Comparison of ENCODE assay signal across 11 cellular contexts in genomic region chr10:34721201-34721840, GRCh38.
DNase-seq lines count a peak whose midpoint lies in the region; ATAC-seq and TF ChIP-seq lines count a peak whose summit lies in the region.
"Had no signal": no experiment of that assay in that cellular context is flagged by ENCODE, and none has a peak within 500 bp of the region (broad histone marks: within the 10 kb centered on the region; RNA-seq: fewer than 3 reads in every experiment).

No MANE protein-coding gene starts in this region.

- 78% methylated on average over 5 of the region's 5 CpGs for WGBS in esophagus muscularis mucosa
- WGBS in psoas muscle, 3 donors: 76 to 78% (median 78%) methylated on average over 5 of the region's 5 CpGs

- no peaks in the 10 kb centered on the region for H3K4me1 Mint-ChIP-seq in activated CD8-positive, alpha-beta T cell treated with anti-CD3 and anti-CD28 coated beads for 36 hours (ENCODE audit: low read depth)
- H3K4me1 Mint-ChIP-seq: activated naive CD4-positive, alpha-beta T cell treated with anti-CD3 and anti-CD28 coated beads, Interleukin-2, amount 50 U/mL, for 24 hours had no signal

- H3K27ac ChIP-seq in RWPE1 (peak overlapping the region; percentile 87), esophagus muscularis mucosa (replicated peaks in 1 of 4) (no peak overlapping the region), psoas muscle (no peak overlapping the region)

- POLR2A ChIA-PET in RWPE1 (lab: Yijun Ruan, JAX; ENCODE audit: low non-redundant PET): no interaction called here
- POLR2A ChIA-PET in activated CD8-positive, alpha-beta T cell treated with anti-CD3 and anti-CD28 coated beads for 36 hours (lab: Charles Lee): no interaction called here

- peaks cover 32 to 69% (median 48%) of the 10 kb centered on the region in 4 donors for H3K4me1 ChIP-seq in esophagus muscularis mucosa
- peaks cover 39% of the 10 kb centered on the region for H3K4me1 ChIP-seq in psoas muscle

- H3K9me3 Mint-ChIP-seq in activated CD8-positive, alpha-beta T cell treated with anti-CD3 and anti-CD28 coated beads for 36 hours: no peaks in the 10 kb centered on the region
- H3K9me3 Mint-ChIP-seq: activated naive CD4-positive, alpha-beta T cell treated with anti-CD3 and anti-CD28 coated beads, Interleukin-2, amount 50 U/mL, for 24 hours had no signal

- intact Hi-C loops in esophagus muscularis mucosa (cut with DNase I): no loop called here
- intact Hi-C loops in psoas muscle (cut with DNase I): no loop called here
- intact Hi-C loops in activated CD8-positive, alpha-beta T cell treated with anti-CD3 and anti-CD28 coated beads for 36 hours (cut with micrococcal nuclease): no loop called here

- no peak overlapping the region for H3K4me3 Mint-ChIP-seq in activated CD8-positive, alpha-beta T cell treated with anti-CD3 and anti-CD28 coated beads for 36 hours
- H3K4me3 Mint-ChIP-seq: activated naive CD4-positive, alpha-beta T cell treated with anti-CD3 and anti-CD28 coated beads, Interleukin-2, amount 50 U/mL, for 24 hours had no signal

- CTCF ChIA-PET in RWPE1 (lab: Yijun Ruan, JAX): interaction anchor here (0.5 to 1.8 kb wide), 2 partner anchors 12 to 820 kb away, joined by 4 to 6 read pairs; no protein-coding TSS in a partner anchor
- CTCF ChIA-PET in activated CD8-positive, alpha-beta T cell treated with anti-CD3 and anti-CD28 coated beads for 36 hours (lab: Charles Lee): no interaction called here

- H3K27me3 ChIP-seq in esophagus muscularis mucosa (no peaks in the 10 kb centered on the region), psoas muscle (ENCODE audit: insufficient read depth in 3 of 3, low read length in 2 of 3) (no peaks in the 10 kb centered on the region)

- no peak for TF ChIP-seq EP300 in esophagus muscularis mucosa (IDR thresholded peaks at IDR 0.05)

- no peaks in the 10 kb centered on the region for H3K36me3 ChIP-seq in esophagus muscularis mucosa
- no peaks in the 10 kb centered on the region for H3K36me3 ChIP-seq in psoas muscle (ENCODE audit: insufficient read depth in 1 of 2, low read depth in 1 of 2)

- H3K27ac Mint-ChIP-seq in activated CD8-positive, alpha-beta T cell treated with anti-CD3 and anti-CD28 coated beads for 36 hours: no peak overlapping the region
- H3K27ac Mint-ChIP-seq: activated naive CD4-positive, alpha-beta T cell treated with anti-CD3 and anti-CD28 coated beads, Interleukin-2, amount 50 U/mL, for 24 hours had no signal

- no peak for TF ChIP-seq POLR2A in esophagus muscularis mucosa (IDR thresholded peaks at IDR 0.05; ENCODE audit: low read depth)

- ATAC-seq in psoas muscle (peak in 3 of 4 donors; percentile 42 to 68 (median 47)), GM19467 (IDR thresholded peaks at IDR 0.05; ENCODE audit: unreplicated experiment) (no peak), HG02798 (IDR thresholded peaks at IDR 0.05; ENCODE audit: poor library complexity, unreplicated experiment) (no peak)
- no peak for ATAC-seq in activated CD8-positive, alpha-beta T cell treated with anti-CD3 and anti-CD28 coated beads for 36 hours

- H3K27me3 Mint-ChIP-seq in activated CD8-positive, alpha-beta T cell treated with anti-CD3 and anti-CD28 coated beads for 36 hours: no peaks in the 10 kb centered on the region

- no peaks in the 10 kb centered on the region for H3K36me3 Mint-ChIP-seq in activated CD8-positive, alpha-beta T cell treated with anti-CD3 and anti-CD28 coated beads for 36 hours (ENCODE audit: low read depth)
- H3K36me3 Mint-ChIP-seq: activated naive CD4-positive, alpha-beta T cell treated with anti-CD3 and anti-CD28 coated beads, Interleukin-2, amount 50 U/mL, for 24 hours had no signal

- no peaks in the 10 kb centered on the region for H3K9me3 ChIP-seq in esophagus muscularis mucosa
- H3K9me3 ChIP-seq in psoas muscle: no peaks in the 10 kb centered on the region

- DNase-seq in ELR (ENCODE audit: low read depth) (peak; percentile 85), RWPE1 (ENCODE audit: low spot score) (peak; percentile 65), esophagus muscularis mucosa (ENCODE audit: extremely low spot score) (peak; percentile 45), psoas muscle (no peak), mucosa of gallbladder (ENCODE audit: low spot score) (no peak)
- DNase-seq in activated CD8-positive, alpha-beta T cell treated with anti-CD3 and anti-CD28 coated beads for 36 hours: no peak
- DNase-seq: erythroblast, NCI-H1417 treated with DMSO at 0.1 percent for 48 hours had no signal

- H3K4me3 ChIP-seq in esophagus muscularis mucosa (no peak overlapping the region), psoas muscle (no peak overlapping the region)

- TF ChIP-seq CTCF in RWPE1 (conservative IDR thresholded peaks at IDR 0.05; ENCODE audit: low read depth) (no peak), esophagus muscularis mucosa (IDR thresholded peaks at IDR 0.05) (no peak), psoas muscle (IDR thresholded peaks at IDR 0.05) (no peak)
- TF ChIP-seq CTCF in activated CD8-positive, alpha-beta T cell treated with anti-CD3 and anti-CD28 coated beads for 36 hours (IDR thresholded peaks at IDR 0.05): no peak

Comparison
In these comparisons a context has a peak if more than half of its experiments do, and no peak if none do; other contexts are left out.
1. DNase-seq: peak in ELR (single experiment), RWPE1 (single experiment) and esophagus muscularis mucosa (single experiment); none in psoas muscle (0 of 2), mucosa of gallbladder (single experiment) and activated CD8-positive, alpha-beta T cell treated with anti-CD3 and anti-CD28 coated beads for 36 hours (single experiment).
2. ATAC-seq: peak in psoas muscle (3 of 4); none in GM19467 (single experiment), HG02798 (single experiment) and activated CD8-positive, alpha-beta T cell treated with anti-CD3 and anti-CD28 coated beads for 36 hours (single experiment).